ENCODE assay signal across 1 cellular context in the genomic region with DNA sequence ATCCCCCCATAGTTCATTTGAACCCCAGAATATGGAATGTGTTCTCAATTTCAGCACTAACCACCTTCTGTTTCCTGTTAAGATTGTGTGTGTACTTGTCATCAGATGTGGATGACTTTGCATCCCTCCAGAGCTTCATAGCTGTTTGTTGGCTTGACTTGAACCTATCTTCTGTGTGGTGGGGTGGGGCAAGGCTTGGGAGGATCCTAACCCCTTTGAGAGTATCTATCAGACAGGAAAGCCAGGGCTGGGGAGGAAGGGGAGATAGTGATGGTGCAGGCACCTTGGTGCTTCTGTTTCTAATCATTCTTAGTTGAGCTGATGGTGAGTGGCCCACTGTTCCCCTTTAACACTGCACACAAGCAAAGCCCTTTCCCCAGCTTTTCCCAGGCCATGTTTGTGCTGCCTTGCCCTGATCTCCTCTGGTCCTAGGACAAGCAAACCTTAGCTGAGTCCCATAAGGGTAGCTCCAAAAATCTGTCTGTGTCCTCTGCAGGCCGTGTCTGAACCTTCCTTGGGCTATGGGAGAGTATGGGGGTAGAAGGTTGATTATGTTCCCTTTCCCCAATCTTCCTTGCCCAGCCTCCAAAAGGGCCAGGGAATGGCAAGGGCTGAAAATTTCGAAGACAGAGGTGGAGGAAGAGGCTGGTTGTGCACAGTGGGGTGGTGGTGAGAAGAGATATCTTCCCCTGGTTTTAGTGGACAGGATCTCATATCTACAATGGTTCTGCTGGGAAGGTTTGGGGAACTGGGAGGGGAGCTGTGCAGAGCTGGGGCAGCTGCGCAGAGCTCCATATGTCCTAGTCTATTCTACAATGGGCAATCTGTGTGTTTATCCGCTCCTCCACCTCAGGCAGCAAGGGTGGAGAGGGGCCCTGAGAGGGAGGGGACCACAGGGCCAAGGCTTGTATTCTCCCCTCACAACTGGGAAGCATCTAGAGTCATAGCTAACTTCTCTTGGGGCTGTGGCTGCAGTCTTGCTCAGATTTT.
TF ChIP-seq lines count a peak whose summit lies in the region.

No MANE protein-coding gene starts in this region.

TF ChIP-seq in K562, 482 proteins besides CTCF, POLR2A, EP300 and RAD21 (continued from another document):
- TF ChIP-seq, protein P1, sequence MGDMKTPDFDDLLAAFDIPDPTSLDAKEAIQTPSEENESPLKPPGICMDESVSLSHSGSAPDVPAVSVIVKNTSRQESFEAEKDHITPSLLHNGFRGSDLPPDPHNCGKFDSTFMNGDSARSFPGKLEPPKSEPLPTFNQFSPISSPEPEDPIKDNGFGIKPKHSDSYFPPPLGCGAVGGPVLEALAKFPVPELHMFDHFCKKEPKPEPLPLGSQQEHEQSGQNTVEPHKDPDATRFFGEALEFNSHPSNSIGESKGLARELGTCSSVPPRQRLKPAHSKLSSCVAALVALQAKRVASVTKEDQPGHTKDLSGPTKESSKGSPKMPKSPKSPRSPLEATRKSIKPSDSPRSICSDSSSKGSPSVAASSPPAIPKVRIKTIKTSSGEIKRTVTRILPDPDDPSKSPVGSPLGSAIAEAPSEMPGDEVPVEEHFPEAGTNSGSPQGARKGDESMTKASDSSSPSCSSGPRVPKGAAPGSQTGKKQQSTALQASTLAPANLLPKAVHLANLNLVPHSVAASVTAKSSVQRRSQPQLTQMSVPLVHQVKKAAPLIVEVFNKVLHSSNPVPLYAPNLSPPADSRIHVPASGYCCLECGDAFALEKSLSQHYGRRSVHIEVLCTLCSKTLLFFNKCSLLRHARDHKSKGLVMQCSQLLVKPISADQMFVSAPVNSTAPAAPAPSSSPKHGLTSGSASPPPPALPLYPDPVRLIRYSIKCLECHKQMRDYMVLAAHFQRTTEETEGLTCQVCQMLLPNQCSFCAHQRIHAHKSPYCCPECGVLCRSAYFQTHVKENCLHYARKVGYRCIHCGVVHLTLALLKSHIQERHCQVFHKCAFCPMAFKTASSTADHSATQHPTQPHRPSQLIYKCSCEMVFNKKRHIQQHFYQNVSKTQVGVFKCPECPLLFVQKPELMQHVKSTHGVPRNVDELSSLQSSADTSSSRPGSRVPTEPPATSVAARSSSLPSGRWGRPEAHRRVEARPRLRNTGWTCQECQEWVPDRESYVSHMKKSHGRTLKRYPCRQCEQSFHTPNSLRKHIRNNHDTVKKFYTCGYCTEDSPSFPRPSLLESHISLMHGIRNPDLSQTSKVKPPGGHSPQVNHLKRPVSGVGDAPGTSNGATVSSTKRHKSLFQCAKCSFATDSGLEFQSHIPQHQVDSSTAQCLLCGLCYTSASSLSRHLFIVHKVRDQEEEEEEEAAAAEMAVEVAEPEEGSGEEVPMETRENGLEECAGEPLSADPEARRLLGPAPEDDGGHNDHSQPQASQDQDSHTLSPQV (IDR thresholded peaks at IDR 0.05), result no peak
- TF ChIP-seq ZFX (CRISPR knock-in tag; IDR thresholded peaks at IDR 0.05) (no peak), HDAC2 (IDR thresholded peaks at IDR 0.05) (peak; percentile 27; the same call in 1 of the 2 replicates), MAFK (IDR thresholded peaks at IDR 0.05; ENCODE audit: low read length) (peak; percentile 40; the same call in 1 of the 2 replicates), NFE2 (IDR thresholded peaks at IDR 0.05; ENCODE audit: low read depth) (peak; percentile 87), ATF1 (CRISPR knock-in tag; IDR thresholded peaks at IDR 0.05) (no peak), ATF1 (tag; IDR thresholded peaks at IDR 0.05) (0 out of 2 replicates have a peak, but pooled peaks have one; percentile 15), SMARCA4 (IDR thresholded peaks at IDR 0.05) (peak; percentile 38; the same call in 1 of the 2 replicates), OTX1 (CRISPR knock-in tag; IDR thresholded peaks at IDR 0.05) (0 out of 2 replicates have a peak, but pooled peaks have one; percentile 42), MECOM (CRISPR knock-in tag; IDR thresholded peaks at IDR 0.05) (peak; percentile 87; the same call in 1 of the 2 replicates), MEIS2 (IDR thresholded peaks at IDR 0.05; ENCODE audit: partially characterized antibody) (peak; percentile 42), CBFA2T3 (IDR thresholded peaks at IDR 0.05) (peak; percentile 27; the same call in 1 of the 2 replicates), JUND (IDR thresholded peaks at IDR 0.05; ENCODE audit: borderline replicate concordance, low read depth, low read length) (peak; percentile 32; the same call in 1 of the 2 replicates), JUND (tag; IDR thresholded peaks at IDR 0.05; ENCODE audit: borderline replicate concordance, low read depth, low read length) (0 out of 3 replicates have a peak, but pooled peaks have one; percentile 25), CBX1 (IDR thresholded peaks at IDR 0.05; ENCODE audit: low read depth) (no peak), ATF7 (IDR thresholded peaks at IDR 0.05) (0 out of 2 replicates have a peak, but pooled peaks have one; percentile 7), FOXK1 (CRISPR knock-in tag; IDR thresholded peaks at IDR 0.05; ENCODE audit: borderline replicate concordance) (peak; percentile 69; the same call in 1 of the 2 replicates), NCOR1 (IDR thresholded peaks at IDR 0.05) (peak; percentile 18; the same call in 1 of the 2 replicates)
- TF ChIP-seq, protein P2, sequence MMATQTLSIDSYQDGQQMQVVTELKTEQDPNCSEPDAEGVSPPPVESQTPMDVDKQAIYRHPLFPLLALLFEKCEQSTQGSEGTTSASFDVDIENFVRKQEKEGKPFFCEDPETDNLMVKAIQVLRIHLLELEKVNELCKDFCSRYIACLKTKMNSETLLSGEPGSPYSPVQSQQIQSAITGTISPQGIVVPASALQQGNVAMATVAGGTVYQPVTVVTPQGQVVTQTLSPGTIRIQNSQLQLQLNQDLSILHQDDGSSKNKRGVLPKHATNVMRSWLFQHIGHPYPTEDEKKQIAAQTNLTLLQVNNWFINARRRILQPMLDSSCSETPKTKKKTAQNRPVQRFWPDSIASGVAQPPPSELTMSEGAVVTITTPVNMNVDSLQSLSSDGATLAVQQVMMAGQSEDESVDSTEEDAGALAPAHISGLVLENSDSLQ (IDR thresholded peaks at IDR 0.05), result peak; percentile 32
- TF ChIP-seq, protein P3, sequence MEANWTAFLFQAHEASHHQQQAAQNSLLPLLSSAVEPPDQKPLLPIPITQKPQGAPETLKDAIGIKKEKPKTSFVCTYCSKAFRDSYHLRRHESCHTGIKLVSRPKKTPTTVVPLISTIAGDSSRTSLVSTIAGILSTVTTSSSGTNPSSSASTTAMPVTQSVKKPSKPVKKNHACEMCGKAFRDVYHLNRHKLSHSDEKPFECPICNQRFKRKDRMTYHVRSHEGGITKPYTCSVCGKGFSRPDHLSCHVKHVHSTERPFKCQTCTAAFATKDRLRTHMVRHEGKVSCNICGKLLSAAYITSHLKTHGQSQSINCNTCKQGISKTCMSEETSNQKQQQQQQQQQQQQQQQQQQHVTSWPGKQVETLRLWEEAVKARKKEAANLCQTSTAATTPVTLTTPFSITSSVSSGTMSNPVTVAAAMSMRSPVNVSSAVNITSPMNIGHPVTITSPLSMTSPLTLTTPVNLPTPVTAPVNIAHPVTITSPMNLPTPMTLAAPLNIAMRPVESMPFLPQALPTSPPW (CRISPR knock-in tag; IDR thresholded peaks at IDR 0.05), result peak; percentile 60; the same call in 1 of the 2 replicates
- TF ChIP-seq, protein P4, sequence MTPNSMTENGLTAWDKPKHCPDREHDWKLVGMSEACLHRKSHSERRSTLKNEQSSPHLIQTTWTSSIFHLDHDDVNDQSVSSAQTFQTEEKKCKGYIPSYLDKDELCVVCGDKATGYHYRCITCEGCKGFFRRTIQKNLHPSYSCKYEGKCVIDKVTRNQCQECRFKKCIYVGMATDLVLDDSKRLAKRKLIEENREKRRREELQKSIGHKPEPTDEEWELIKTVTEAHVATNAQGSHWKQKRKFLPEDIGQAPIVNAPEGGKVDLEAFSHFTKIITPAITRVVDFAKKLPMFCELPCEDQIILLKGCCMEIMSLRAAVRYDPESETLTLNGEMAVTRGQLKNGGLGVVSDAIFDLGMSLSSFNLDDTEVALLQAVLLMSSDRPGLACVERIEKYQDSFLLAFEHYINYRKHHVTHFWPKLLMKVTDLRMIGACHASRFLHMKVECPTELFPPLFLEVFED (CRISPR knock-in tag; conservative IDR thresholded peaks at IDR 0.05), result no peak
- TF ChIP-seq, protein P5, sequence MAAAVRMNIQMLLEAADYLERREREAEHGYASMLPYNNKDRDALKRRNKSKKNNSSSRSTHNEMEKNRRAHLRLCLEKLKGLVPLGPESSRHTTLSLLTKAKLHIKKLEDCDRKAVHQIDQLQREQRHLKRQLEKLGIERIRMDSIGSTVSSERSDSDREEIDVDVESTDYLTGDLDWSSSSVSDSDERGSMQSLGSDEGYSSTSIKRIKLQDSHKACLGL (CRISPR knock-in tag; IDR thresholded peaks at IDR 0.05; ENCODE audit: borderline replicate concordance, poor library complexity, severe bottlenecking), result no peak
